In genomic region chr11:113618360-113618759, GRCh38 we compare ENCODE assay signal across 17 cellular contexts.
DNase-seq lines count a peak whose midpoint lies in the region; ATAC-seq and TF ChIP-seq lines count a peak whose summit lies in the region.
"Had no signal": no experiment of that assay in that cellular context is flagged by ENCODE, and none has a peak within 500 bp of the region (broad histone marks: within the 10 kb centered on the region; RNA-seq: fewer than 3 reads in every experiment).

No MANE protein-coding gene starts in this region.

- H3K36me3 Mint-ChIP-seq in chondrocyte (ENCODE audit: low read depth), result peaks cover 1% of the 10 kb centered on the region
- no peaks in the 10 kb centered on the region for H3K36me3 Mint-ChIP-seq in activated CD4-positive, alpha-beta T cell treated with anti-CD3 and anti-CD28 coated beads for 36 hours (ENCODE audit: low read depth)

- H3K27ac Mint-ChIP-seq in chondrocyte (ENCODE audit: unreplicated experiment), result peak overlapping the region; percentile 57
- H3K27ac Mint-ChIP-seq in activated CD4-positive, alpha-beta T cell treated with anti-CD3 and anti-CD28 coated beads for 36 hours, result no peak overlapping the region
- H3K27ac Mint-ChIP-seq: naive B cell; stimulated activated naive CD8-positive, alpha-beta T cell treated with anti-CD3 and anti-CD28 coated beads, Interleukin-15, Interleukin-2, amounts not matched to agents 100 ng/mL and 50 ng/mL, for 24 hours; WTC11 had no signal

- peak; percentile 51 for DNase-seq in AG09309 (ENCODE audit: low read depth)
- peak; percentile 99 for DNase-seq in M059J (ENCODE audit: low read depth)
- no peak for DNase-seq in chondrocyte (ENCODE audit: low spot score)
- peak; percentile 19 for DNase-seq in non-pigmented ciliary epithelial cell (ENCODE audit: low read depth)
- DNase-seq in thyroid gland, result no peak
- no peak for DNase-seq in NCI-H146 treated with DMSO at 0.1 percent for 48 hours (lab: John Stamatoyannopoulos, UW; ENCODE audit: unreplicated experiment)
- DNase-seq in OCI-M1 (lab: John Stamatoyannopoulos, UW), result no peak
- no peak for DNase-seq in activated CD4-positive, alpha-beta T cell treated with anti-CD3 and anti-CD28 coated beads for 36 hours
- DNase-seq: activated naive CD4-positive, alpha-beta T cell; DMS 273 treated with DMSO at 0.1 percent for 48 hours; left ventricle myocardium inferior; MV-4-11; naive B cell; right lobe of liver; SW 1271 had no signal

- no peaks in the 10 kb centered on the region for H3K27me3 Mint-ChIP-seq in chondrocyte (ENCODE audit: low read depth)
- H3K27me3 Mint-ChIP-seq in activated CD4-positive, alpha-beta T cell treated with anti-CD3 and anti-CD28 coated beads for 36 hours, result peaks cover 12% of the 10 kb centered on the region

- TF ChIP-seq POLR2A in thyroid gland (IDR thresholded peaks at IDR 0.05), result no peak

- H3K4me1 Mint-ChIP-seq in chondrocyte (ENCODE audit: low read depth), result peaks cover 34% of the 10 kb centered on the region
- H3K4me1 Mint-ChIP-seq in activated CD4-positive, alpha-beta T cell treated with anti-CD3 and anti-CD28 coated beads for 36 hours, result no peaks in the 10 kb centered on the region

- peaks cover 13% of the 10 kb centered on the region for H3K9me3 Mint-ChIP-seq in chondrocyte (ENCODE audit: low read depth)
- peaks cover 2% of the 10 kb centered on the region for H3K9me3 Mint-ChIP-seq in activated CD4-positive, alpha-beta T cell treated with anti-CD3 and anti-CD28 coated beads for 36 hours (ENCODE audit: low read depth)

- H3K36me3 ChIP-seq in thyroid gland, result no peaks in the 10 kb centered on the region
- H3K36me3 ChIP-seq: left ventricle myocardium inferior, right lobe of liver had no signal

- no peak for TF ChIP-seq CTCF in AG09309 (IDR thresholded peaks at IDR 0.05; ENCODE audit: control insufficient read depth, insufficient read depth, low read depth, low read length, missing control alignments)
- no peak for TF ChIP-seq CTCF in chondrocyte (IDR thresholded peaks at IDR 0.05)
- no peak for TF ChIP-seq CTCF in thyroid gland (IDR thresholded peaks at IDR 0.05)

- no peak for ATAC-seq in activated CD4-positive, alpha-beta T cell treated with anti-CD3 and anti-CD28 coated beads for 36 hours
- ATAC-seq: right lobe of liver, WTC11 had no signal

- H3K27ac ChIP-seq in thyroid gland, result no peak overlapping the region
- H3K27ac ChIP-seq: left ventricle myocardium inferior, right lobe of liver had no signal

- H3K4me1 ChIP-seq in thyroid gland, result no peaks in the 10 kb centered on the region
- H3K4me1 ChIP-seq: right lobe of liver had no signal

- H3K4me3 Mint-ChIP-seq in chondrocyte (ENCODE audit: unreplicated experiment), result no peak overlapping the region
- no peak overlapping the region for H3K4me3 Mint-ChIP-seq in activated CD4-positive, alpha-beta T cell treated with anti-CD3 and anti-CD28 coated beads for 36 hours
- H3K4me3 Mint-ChIP-seq: naive B cell; stimulated activated naive CD8-positive, alpha-beta T cell treated with anti-CD3 and anti-CD28 coated beads, Interleukin-15, Interleukin-2, amounts not matched to agents 100 ng/mL and 50 ng/mL, for 24 hours; WTC11 had no signal

- H3K4me3 ChIP-seq in AG09309 (ENCODE audit: control insufficient read depth, low read depth, low read length) (no peak overlapping the region), thyroid gland (replicated peaks in 1 of 3) (no peak overlapping the region)
- H3K4me3 ChIP-seq: left ventricle myocardium inferior, right lobe of liver had no signal

- H3K27me3 ChIP-seq in thyroid gland, result no peaks in the 10 kb centered on the region
- H3K27me3 ChIP-seq: right lobe of liver had no signal

- CTCF ChIA-PET in activated CD4-positive, alpha-beta T cell treated with anti-CD3 and anti-CD28 coated beads for 36 hours (lab: Charles Lee), result no interaction called here

- no peaks in the 10 kb centered on the region for H3K9me3 ChIP-seq in thyroid gland

- intact Hi-C loops in thyroid gland (cut with DNase I), result no loop called here
- intact Hi-C loops in activated CD4-positive, alpha-beta T cell treated with anti-CD3 and anti-CD28 coated beads for 36 hours (cut with DNase I, micrococcal nuclease), result no loop called here

- 81 to 86% methylated on average over 2 of the region's 2 CpGs for WGBS in thyroid gland, 2 donors

- POLR2A ChIA-PET in activated CD4-positive, alpha-beta T cell treated with anti-CD3 and anti-CD28 coated beads for 36 hours (lab: Charles Lee), result no interaction called here

Comparison
In these comparisons a context has a peak if more than half of its experiments do, and no peak if none do; other contexts are left out.
1. DNase-seq: peak in AG09309 (single experiment), M059J (single experiment) and non-pigmented ciliary epithelial cell (single experiment); none in chondrocyte (single experiment), thyroid gland (0 of 2), NCI-H146 treated with DMSO at 0.1 percent for 48 hours (single experiment), OCI-M1 (single experiment) and activated CD4-positive, alpha-beta T cell treated with anti-CD3 and anti-CD28 coated beads for 36 hours (single experiment).